ENCODE assay signal across 9 cellular contexts in the genomic region with DNA sequence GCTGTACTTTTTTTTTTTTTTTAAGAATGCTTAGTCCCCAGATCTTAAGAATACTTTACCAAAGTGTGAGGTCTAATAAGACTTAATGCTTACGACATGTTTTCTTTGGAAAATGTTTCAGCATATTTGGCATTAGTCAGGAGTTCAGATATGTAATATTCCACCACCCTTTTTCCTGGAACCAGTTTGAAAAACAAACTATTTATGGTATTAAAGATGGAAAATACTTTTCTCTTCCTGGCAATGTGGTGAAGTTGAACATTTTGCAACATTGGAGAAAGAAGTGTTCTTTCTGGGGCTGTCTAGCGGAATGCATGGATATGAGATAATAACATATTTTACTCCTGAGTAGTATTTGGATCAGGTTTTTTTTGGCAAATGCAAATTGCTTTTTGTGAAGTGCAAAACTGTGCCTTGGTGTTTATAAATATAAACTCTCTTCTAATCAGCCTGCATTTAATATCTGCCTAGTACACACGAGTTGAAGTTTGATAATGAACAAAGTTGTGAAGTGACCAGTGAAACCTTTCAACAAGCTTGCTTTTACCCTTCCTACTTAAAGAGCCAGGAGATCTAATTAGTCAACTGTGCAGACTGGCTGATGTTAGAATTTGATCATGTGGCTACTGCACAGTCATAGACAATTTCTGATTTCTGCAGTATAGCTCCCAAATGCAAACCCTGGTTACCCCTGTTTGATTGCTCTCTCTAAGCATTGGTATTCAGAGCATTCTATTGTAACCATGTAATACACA. TPM values are rescaled to one million over a fixed set of nuclear protein-coding genes. Genes with fewer than 3 reads are reported as not detected.
DNase-seq lines count a peak whose midpoint lies in the region; ATAC-seq and TF ChIP-seq lines count a peak whose summit lies in the region.
"Had no signal": no experiment of that assay in that cellular context is flagged by ENCODE, and none has a peak within 500 bp of the region (broad histone marks: within the 10 kb centered on the region; RNA-seq: fewer than 3 reads in every experiment).

No MANE protein-coding gene starts in this region.

- peak; percentile 55 for DNase-seq in amniotic stem cell (lab: John Stamatoyannopoulos, UW)
- no peak for DNase-seq in immature natural killer cell
- peak; percentile 89 for DNase-seq in stromal cell of bone marrow (ENCODE audit: low read depth)
- no peak for DNase-seq in NCI-H526 (lab: John Stamatoyannopoulos, UW)
- DNase-seq in progenitor cell of endocrine pancreas (ENCODE audit: low spot score, unreplicated experiment): no peak
- DNase-seq in DMS53 treated with DMSO at 0.1 percent for 48 hours (lab: John Stamatoyannopoulos, UW; ENCODE audit: unreplicated experiment): no peak
- no peak for DNase-seq in NCI-H1930 (lab: John Stamatoyannopoulos, UW)
- DNase-seq: KG1 had no signal

- no peak for TF ChIP-seq CTCF in progenitor cell of endocrine pancreas (IDR thresholded peaks at IDR 0.05; ENCODE audit: unreplicated experiment)

- H3K36me3 Mint-ChIP-seq in immature natural killer cell: peaks cover 18 to 37% (median 18%) of the 10 kb centered on the region in 3 donors
- H3K36me3 Mint-ChIP-seq in progenitor cell of endocrine pancreas (ENCODE audit: insufficient read depth): peaks cover 13% of the 10 kb centered on the region

- H3K27ac Mint-ChIP-seq in immature natural killer cell: peak overlapping the region; percentile 76 to 93 (median 91)
- H3K27ac Mint-ChIP-seq in progenitor cell of endocrine pancreas: no peak overlapping the region

- H3K4me1 Mint-ChIP-seq in immature natural killer cell (peaks cover 61 to 62% of the 10 kb centered on the region in 2 donors), progenitor cell of endocrine pancreas (ENCODE audit: low read depth) (no peaks in the 10 kb centered on the region)

- H3K27me3 Mint-ChIP-seq in immature natural killer cell (ENCODE audit: low read depth in 3 of 3): peaks cover 0 to 4% (median 3%) of the 10 kb centered on the region in 3 donors
- no peaks in the 10 kb centered on the region for H3K27me3 Mint-ChIP-seq in progenitor cell of endocrine pancreas

- H3K9me3 Mint-ChIP-seq in immature natural killer cell: no peaks in the 10 kb centered on the region
- H3K9me3 Mint-ChIP-seq in progenitor cell of endocrine pancreas (ENCODE audit: low read depth): no peaks in the 10 kb centered on the region

- peak; percentile 3 for ATAC-seq in GM18907 (IDR thresholded peaks at IDR 0.05; ENCODE audit: unreplicated experiment)

- H3K4me3 Mint-ChIP-seq in immature natural killer cell (peak overlapping the region; percentile 67 to 83 (median 74)), progenitor cell of endocrine pancreas (ENCODE audit: low read depth) (no peak overlapping the region)

RNA-seq across cellular contexts. Expression of gene MAP3K8, which starts 20.9 kb away (rescaled TPM):
- polyA plus RNA-seq in immature natural killer cell: 100 to 1,000 TPM in 2 of 3 donors, 10 to 100 TPM in 1; 62.9 to 154 (median 151) TPM
- total RNA-seq in progenitor cell of endocrine pancreas: 15.0 and 16.8 TPM in 2 replicates

Comparison
In these comparisons a context has a peak if more than half of its experiments do, and no peak if none do; other contexts are left out.
1. DNase-seq: peak in amniotic stem cell (single experiment) and stromal cell of bone marrow (single experiment); none in immature natural killer cell (0 of 3), NCI-H526 (0 of 2), progenitor cell of endocrine pancreas (single experiment), DMS53 treated with DMSO at 0.1 percent for 48 hours (single experiment) and NCI-H1930 (0 of 2).